Comparison of ENCODE assay signal across 2 cellular contexts in genomic region chr15:34838282-34838681, GRCh38.
TF ChIP-seq lines count a peak whose summit lies in the region.

No MANE protein-coding gene starts in this region.

TF ChIP-seq in HepG2, 621 proteins besides CTCF, POLR2A, EP300 and RAD21:
- TF ChIP-seq LCORL (IDR thresholded peaks at IDR 0.05) (0 out of 2 replicates have a peak, but pooled peaks have one; percentile 20), LCORL (CRISPR knock-in tag; IDR thresholded peaks at IDR 0.05) (no peak), CREB1 (IDR thresholded peaks at IDR 0.05) (peak; percentile 96), CREB1 (CRISPR knock-in tag; IDR thresholded peaks at IDR 0.05) (no peak), MED13 (CRISPR knock-in tag; IDR thresholded peaks at IDR 0.05) (no peak), ZNF574 (CRISPR knock-in tag; IDR thresholded peaks at IDR 0.05) (no peak), ZNF775 (CRISPR knock-in tag; IDR thresholded peaks at IDR 0.05; ENCODE audit: borderline replicate concordance) (no peak), ZNF737 (CRISPR knock-in tag; IDR thresholded peaks at IDR 0.05; ENCODE audit: borderline replicate concordance) (no peak)

TF ChIP-seq in K562, 482 proteins besides CTCF, POLR2A, EP300 and RAD21:
- TF ChIP-seq FOXK1 (CRISPR knock-in tag; IDR thresholded peaks at IDR 0.05; ENCODE audit: borderline replicate concordance), result no peak
- TF ChIP-seq, protein P1, sequence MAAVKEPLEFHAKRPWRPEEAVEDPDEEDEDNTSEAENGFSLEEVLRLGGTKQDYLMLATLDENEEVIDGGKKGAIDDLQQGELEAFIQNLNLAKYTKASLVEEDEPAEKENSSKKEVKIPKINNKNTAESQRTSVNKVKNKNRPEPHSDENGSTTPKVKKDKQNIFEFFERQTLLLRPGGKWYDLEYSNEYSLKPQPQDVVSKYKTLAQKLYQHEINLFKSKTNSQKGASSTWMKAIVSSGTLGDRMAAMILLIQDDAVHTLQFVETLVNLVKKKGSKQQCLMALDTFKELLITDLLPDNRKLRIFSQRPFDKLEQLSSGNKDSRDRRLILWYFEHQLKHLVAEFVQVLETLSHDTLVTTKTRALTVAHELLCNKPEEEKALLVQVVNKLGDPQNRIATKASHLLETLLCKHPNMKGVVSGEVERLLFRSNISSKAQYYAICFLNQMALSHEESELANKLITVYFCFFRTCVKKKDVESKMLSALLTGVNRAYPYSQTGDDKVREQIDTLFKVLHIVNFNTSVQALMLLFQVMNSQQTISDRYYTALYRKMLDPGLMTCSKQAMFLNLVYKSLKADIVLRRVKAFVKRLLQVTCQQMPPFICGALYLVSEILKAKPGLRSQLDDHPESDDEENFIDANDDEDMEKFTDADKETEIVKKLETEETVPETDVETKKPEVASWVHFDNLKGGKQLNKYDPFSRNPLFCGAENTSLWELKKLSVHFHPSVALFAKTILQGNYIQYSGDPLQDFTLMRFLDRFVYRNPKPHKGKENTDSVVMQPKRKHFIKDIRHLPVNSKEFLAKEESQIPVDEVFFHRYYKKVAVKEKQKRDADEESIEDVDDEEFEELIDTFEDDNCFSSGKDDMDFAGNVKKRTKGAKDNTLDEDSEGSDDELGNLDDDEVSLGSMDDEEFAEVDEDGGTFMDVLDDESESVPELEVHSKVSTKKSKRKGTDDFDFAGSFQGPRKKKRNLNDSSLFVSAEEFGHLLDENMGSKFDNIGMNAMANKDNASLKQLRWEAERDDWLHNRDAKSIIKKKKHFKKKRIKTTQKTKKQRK (IDR thresholded peaks at IDR 0.05; ENCODE audit: borderline replicate concordance, low read depth, low read length), result no peak
- TF ChIP-seq MAFK (IDR thresholded peaks at IDR 0.05; ENCODE audit: low read length), result no peak
- no peak for TF ChIP-seq NR1H2 (CRISPR knock-in tag; IDR thresholded peaks at IDR 0.05)
- TF ChIP-seq ZNF707 (CRISPR knock-in tag; conservative IDR thresholded peaks at IDR 0.05), result no peak
- TF ChIP-seq SMAD4 (CRISPR knock-in tag; conservative IDR thresholded peaks at IDR 0.05), result no peak
- TF ChIP-seq TSC22D4 (tag; IDR thresholded peaks at IDR 0.05), result 0 out of 2 replicates have a peak, but pooled peaks have one; percentile 62
- peak in 1 of 2 experiments; percentile 47; a peak in 1 of 4 replicates for TF ChIP-seq HDAC1 (IDR thresholded peaks at IDR 0.05)
- no peak for TF ChIP-seq THRAP3 (IDR thresholded peaks at IDR 0.05; ENCODE audit: borderline replicate concordance)
- 0 out of 4 replicates have a peak, but pooled peaks of 1 of the 2 experiments have one; percentile 25 for TF ChIP-seq KDM1A (IDR thresholded peaks at IDR 0.05)
